ENCODE assay signal across 18 cellular contexts in the genomic region with DNA sequence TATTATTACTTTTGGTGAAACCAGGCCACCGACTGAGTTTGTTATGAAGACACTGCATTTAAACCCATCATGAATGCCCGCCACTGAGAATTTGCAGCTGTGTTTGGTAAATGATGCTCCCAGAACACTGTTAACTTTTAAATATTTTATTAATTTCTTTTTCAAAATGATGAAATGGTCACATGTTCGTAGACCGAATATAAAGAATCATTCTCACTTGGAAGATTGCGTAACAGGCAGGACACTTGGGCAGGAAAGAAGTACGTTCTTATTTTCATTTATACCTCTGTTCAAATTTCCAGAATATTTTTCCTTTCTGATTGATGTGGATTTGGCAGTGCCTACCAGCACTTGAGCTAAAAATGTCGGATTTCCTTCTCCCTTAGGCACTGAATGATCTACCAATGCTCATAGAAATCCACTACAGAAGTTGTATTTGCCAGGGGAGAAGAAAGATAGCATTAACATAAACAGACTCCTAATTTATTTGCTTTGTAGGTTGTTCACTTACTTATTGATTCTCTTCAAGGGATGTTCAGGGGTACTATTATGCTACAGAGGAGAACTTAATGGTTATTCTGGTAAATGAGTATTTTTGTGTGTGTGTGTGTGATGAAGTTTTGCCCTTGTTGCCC. TPM values are rescaled to one million over a fixed set of nuclear protein-coding genes. Genes with fewer than 3 reads are reported as not detected.
DNase-seq lines count a peak whose midpoint lies in the region; ATAC-seq and TF ChIP-seq lines count a peak whose summit lies in the region.
"Had no signal": no experiment of that assay in that cellular context is flagged by ENCODE, and none has a peak within 500 bp of the region (broad histone marks: within the 10 kb centered on the region; RNA-seq: fewer than 3 reads in every experiment).

No MANE protein-coding gene starts in this region.

- no peaks in the 10 kb centered on the region for H3K27me3 ChIP-seq in BLaER1 treated with 17β-estradiol and CSF1 and Interleukin-3, amounts not matched to agents 10 nM and 100 nM
- H3K27me3 ChIP-seq: BLaER1, ovary had no signal

- H3K9ac ChIP-seq in BLaER1 treated with 17β-estradiol and CSF1 and Interleukin-3, amounts not matched to agents 10 nM and 100 nM = no peak overlapping the region
- H3K9ac ChIP-seq: BLaER1 had no signal

- H3K4me3 ChIP-seq in BLaER1 treated with 17β-estradiol and CSF1 and Interleukin-3, amounts not matched to agents 10 nM and 100 nM = no peak overlapping the region
- H3K4me3 ChIP-seq: BLaER1, ovary, skin epidermis had no signal

- peaks cover 0 to 56% (median 4%) of the 10 kb centered on the region in 11 experiments; a peak in 10 of 22 replicates for H3K36me3 ChIP-seq in BLaER1 treated with 17β-estradiol and CSF1 and Interleukin-3, amounts not matched to agents 10 nM and 100 nM
- H3K36me3 ChIP-seq: ovary had no signal

- no peak for TF ChIP-seq CTCF in nephron progenitor cell (IDR thresholded peaks at IDR 0.05)

- peaks cover 7% of the 10 kb centered on the region for H3K9me3 Mint-ChIP-seq in T-helper 1 cell treated with Interleukin-12 subunit alpha and Interleukin-12 subunit beta and Interleukin-4 antibody, amounts not matched to agents 30 μg/mL and 1 μg/mL, for 36 hours
- peaks cover 3% of the 10 kb centered on the region for H3K9me3 Mint-ChIP-seq in activated CD8-positive, alpha-beta T cell treated with anti-CD3 and anti-CD28 coated beads, Interleukin-2, amount 10 ng/mL, durations not matched to agents 7 days and 5 days (ENCODE audit: insufficient read depth)
- no peaks in the 10 kb centered on the region for H3K9me3 Mint-ChIP-seq in nephron progenitor cell

- H3K4me2 ChIP-seq in BLaER1 treated with 17β-estradiol and CSF1 and Interleukin-3, amounts not matched to agents 10 nM and 100 nM = peak overlapping the region in 7 of 11 experiments; percentile 18 to 55 (median 24); a peak in 11 of 22 replicates
- H3K4me2 ChIP-seq: BLaER1 had no signal

- H3K9me3 ChIP-seq in BLaER1 treated with 17β-estradiol and CSF1 and Interleukin-3, amounts not matched to agents 10 nM and 100 nM (replicated peaks in 1 of 11) = peaks cover 0 to 9% (median 3%) of the 10 kb centered on the region in 11 experiments; a peak in 11 of 22 replicates
- H3K9me3 ChIP-seq: BLaER1, ovary had no signal

- no peak for ATAC-seq in activated CD8-positive, alpha-beta T cell treated with anti-CD3 and anti-CD28 coated beads, Interleukin-2, amount 10 ng/mL, durations not matched to agents 7 days and 5 days
- ATAC-seq in HG03432 (IDR thresholded peaks at IDR 0.05; ENCODE audit: unreplicated experiment) = no peak

- no peaks in the 10 kb centered on the region for H3K27me3 Mint-ChIP-seq in T-helper 1 cell treated with Interleukin-12 subunit alpha and Interleukin-12 subunit beta and Interleukin-4 antibody, amounts not matched to agents 30 μg/mL and 1 μg/mL, for 36 hours (ENCODE audit: low read depth)
- H3K27me3 Mint-ChIP-seq in activated CD8-positive, alpha-beta T cell treated with anti-CD3 and anti-CD28 coated beads, Interleukin-2, amount 10 ng/mL, durations not matched to agents 7 days and 5 days (ENCODE audit: low read depth) = no peaks in the 10 kb centered on the region
- peaks cover 4% of the 10 kb centered on the region for H3K27me3 Mint-ChIP-seq in nephron progenitor cell (ENCODE audit: low read depth, poor library complexity)
- H3K27me3 Mint-ChIP-seq: brain had no signal

- H3K27ac Mint-ChIP-seq in T-helper 1 cell treated with Interleukin-12 subunit alpha and Interleukin-12 subunit beta and Interleukin-4 antibody, amounts not matched to agents 30 μg/mL and 1 μg/mL, for 36 hours = peak overlapping the region; percentile 32
- H3K27ac Mint-ChIP-seq in activated CD8-positive, alpha-beta T cell treated with anti-CD3 and anti-CD28 coated beads, Interleukin-2, amount 10 ng/mL, durations not matched to agents 7 days and 5 days = peak overlapping the region; percentile 62
- no peak overlapping the region for H3K27ac Mint-ChIP-seq in nephron progenitor cell

- peak overlapping the region in 2 of 11 experiments; percentile 10 to 25; a peak in 1 of 22 replicates for H3K27ac ChIP-seq in BLaER1 treated with 17β-estradiol and CSF1 and Interleukin-3, amounts not matched to agents 10 nM and 100 nM
- H3K27ac ChIP-seq: 22Rv1, BLaER1, ovary, skin epidermis had no signal

- H3K4me3 Mint-ChIP-seq in T-helper 1 cell treated with Interleukin-12 subunit alpha and Interleukin-12 subunit beta and Interleukin-4 antibody, amounts not matched to agents 30 μg/mL and 1 μg/mL, for 36 hours = no peak overlapping the region
- no peak overlapping the region for H3K4me3 Mint-ChIP-seq in activated CD8-positive, alpha-beta T cell treated with anti-CD3 and anti-CD28 coated beads, Interleukin-2, amount 10 ng/mL, durations not matched to agents 7 days and 5 days
- H3K4me3 Mint-ChIP-seq in nephron progenitor cell = no peak overlapping the region

- H4K20me1 ChIP-seq in BLaER1 treated with 17β-estradiol and CSF1 and Interleukin-3, amounts not matched to agents 10 nM and 100 nM = peaks cover 0 to 55% (median 9%) of the 10 kb centered on the region in 11 experiments; a peak in 12 of 22 replicates

- H3K36me3 Mint-ChIP-seq in T-helper 1 cell treated with Interleukin-12 subunit alpha and Interleukin-12 subunit beta and Interleukin-4 antibody, amounts not matched to agents 30 μg/mL and 1 μg/mL, for 36 hours (ENCODE audit: low read depth) = peaks cover 28% of the 10 kb centered on the region
- H3K36me3 Mint-ChIP-seq in activated CD8-positive, alpha-beta T cell treated with anti-CD3 and anti-CD28 coated beads, Interleukin-2, amount 10 ng/mL, durations not matched to agents 7 days and 5 days (ENCODE audit: low read depth) = peaks cover 65% of the 10 kb centered on the region
- no peaks in the 10 kb centered on the region for H3K36me3 Mint-ChIP-seq in nephron progenitor cell (ENCODE audit: low read depth)

- peaks cover 24 to 55% (median 36%) of the 10 kb centered on the region in 10 experiments for H3K4me1 ChIP-seq in BLaER1 treated with 17β-estradiol and CSF1 and Interleukin-3, amounts not matched to agents 10 nM and 100 nM

- DNase-seq in T-helper 1 cell (no peak), fibroblast of peridontal ligament (ENCODE audit: extremely low read depth) (peak; percentile 9), nephron progenitor cell (no peak), NCI-H2029 treated with DMSO at 0.1 percent for 48 hours (lab: John Stamatoyannopoulos, UW) (no peak)
- no peak for DNase-seq in activated CD8-positive, alpha-beta T cell treated with anti-CD3 and anti-CD28 coated beads, Interleukin-2, amount 10 ng/mL, durations not matched to agents 7 days and 5 days
- DNase-seq: activated CD4-positive, alpha-beta T cell treated with anti-CD3 and anti-CD28 coated beads for 48 hours; islet precursor cell; NCI-H2081 treated with DMSO at 0.1 percent for 48 hours; NCI-H526 treated with DMSO at 0.1 percent for 48 hours; ovary; T-helper 9 cell had no signal

- CTCF ChIA-PET in activated CD8-positive, alpha-beta T cell treated with anti-CD3 and anti-CD28 coated beads, Interleukin-2, amount 10 ng/mL, durations not matched to agents 7 days and 5 days (lab: Charles Lee) = interaction anchor here (0.8 to 1.5 kb wide), 5 partner anchors 12 to 130 kb away, joined by 3 to 5 read pairs (median 3); no protein-coding TSS in a partner anchor

- POLR2A ChIA-PET in activated CD8-positive, alpha-beta T cell treated with anti-CD3 and anti-CD28 coated beads, Interleukin-2, amount 10 ng/mL, durations not matched to agents 7 days and 5 days (lab: Charles Lee) = no interaction called here

- peaks cover 69% of the 10 kb centered on the region for H3K4me1 Mint-ChIP-seq in T-helper 1 cell treated with Interleukin-12 subunit alpha and Interleukin-12 subunit beta and Interleukin-4 antibody, amounts not matched to agents 30 μg/mL and 1 μg/mL, for 36 hours (ENCODE audit: low read depth)
- H3K4me1 Mint-ChIP-seq in activated CD8-positive, alpha-beta T cell treated with anti-CD3 and anti-CD28 coated beads, Interleukin-2, amount 10 ng/mL, durations not matched to agents 7 days and 5 days (ENCODE audit: low read depth) = peaks cover 89% of the 10 kb centered on the region
- no peaks in the 10 kb centered on the region for H3K4me1 Mint-ChIP-seq in nephron progenitor cell

RNA-seq across cellular contexts. Expression of a gene that starts 13.8 kb away (rescaled TPM):
- 100 to 1,000 TPM; 512 to 516 TPM for total RNA-seq in activated CD8-positive, alpha-beta T cell treated with anti-CD3 and anti-CD28 coated beads, Interleukin-2, amount 10 ng/mL, durations not matched to agents 7 days and 5 days
